ENCODE assay signal across 16 cellular contexts in genomic region chr6:49341869-49342268, GRCh38.
A peak's percentile ranks its signal among the peaks of the same experiment; 100 is the strongest.
DNase-seq lines count a peak whose midpoint lies in the region; ATAC-seq and TF ChIP-seq lines count a peak whose summit lies in the region.
"Had no signal": no experiment of that assay in that cellular context is flagged by ENCODE, and none has a peak within 500 bp of the region (broad histone marks: within the 10 kb centered on the region; RNA-seq: fewer than 3 reads in every experiment).

No MANE protein-coding gene starts in this region.

- H3K27ac Mint-ChIP-seq in H9 (peak overlapping the region; percentile 17 to 99 (median 98); a peak in 6 of 7 replicates), endodermal cell (peak overlapping the region; percentile 59), MCF 10A (ENCODE audit: low read depth, unreplicated experiment) (no peak overlapping the region), nephron progenitor cell (no peak overlapping the region)
- H3K27ac Mint-ChIP-seq: CD4-positive, CD25-positive, alpha-beta regulatory T cell; CD8-positive, alpha-beta memory T cell had no signal

- BruUV-seq in MCF 10A (replicated peaks; lab: Mats Ljungman, UMichigan): no TSS peak

- peak overlapping the region; percentile 17 for H3K4me2 ChIP-seq in H9 (ENCODE audit: insufficient read depth, insufficient read length, low read length)
- no peak overlapping the region for H3K4me2 ChIP-seq in trophoblast cell (ENCODE audit: low read length)

- CTCF ChIA-PET in MCF 10A (lab: Yijun Ruan, JAX): no interaction called here

- H3K27me3 ChIP-seq in H9 (ENCODE audit: insufficient read depth, low read length) (no peaks in the 10 kb centered on the region), HUES6 (ENCODE audit: control insufficient read depth, insufficient read depth, low read length) (no peaks in the 10 kb centered on the region), endodermal cell (ENCODE audit: control insufficient read depth, insufficient read depth, low read length, poor library complexity, severe bottlenecking) (no peaks in the 10 kb centered on the region), trophoblast cell (ENCODE audit: insufficient read depth, low read length) (no peaks in the 10 kb centered on the region)
- H3K27me3 ChIP-seq: BE2C had no signal

- WGBS in H9 (ENCODE audit: extremely low coverage, insufficient read length, low lambda C conversion rate): no CpG with 5 or more reads among the region's 3 CpGs
- WGBS in endodermal cell (ENCODE audit: insufficient coverage in 1 of 2, insufficient read length in 1 of 2), 2 experiments: 76 to 92% methylated on average over 2 to 3 of the region's 3 CpGs
- no CpG with 5 or more reads among the region's 3 CpGs for WGBS in trophoblast cell (ENCODE audit: extremely low coverage, insufficient coverage, insufficient read length)

- no peak overlapping the region for H2AK5ac ChIP-seq in H9 (ENCODE audit: insufficient read length, low read length)
- no peak overlapping the region for H2AK5ac ChIP-seq in trophoblast cell (ENCODE audit: low read length)

- H3K9ac ChIP-seq in H9 (ENCODE audit: extremely low read depth, insufficient read length, low read length) (no peak overlapping the region), HUES6 (ENCODE audit: low read length) (peak overlapping the region; percentile 42), endodermal cell (ENCODE audit: extremely low read depth, low read length, poor library complexity, severe bottlenecking) (no peak overlapping the region), trophoblast cell (ENCODE audit: low read length) (no peak overlapping the region)
- H3K9ac ChIP-seq: GM23248 had no signal

- no peaks in the 10 kb centered on the region for H4K20me1 ChIP-seq in H9 (ENCODE audit: control insufficient read depth, insufficient read depth, insufficient read length)

- no peak for ATAC-seq in GM21717 (IDR thresholded peaks at IDR 0.05; ENCODE audit: unreplicated experiment)
- ATAC-seq: K562 had no signal

- no peaks in the 10 kb centered on the region for H3K36me3 ChIP-seq in HUES6 (ENCODE audit: control insufficient read depth, insufficient read depth, low read length)
- no peaks in the 10 kb centered on the region for H3K36me3 ChIP-seq in endodermal cell (ENCODE audit: control insufficient read depth, insufficient read depth, low read length)
- H3K36me3 ChIP-seq in trophoblast cell (ENCODE audit: control insufficient read depth in 1 of 2, insufficient read depth in 2 of 2, low read length in 2 of 2): no peaks in the 10 kb centered on the region
- H3K36me3 ChIP-seq: BE2C had no signal

- no peaks in the 10 kb centered on the region for H3K27me3 Mint-ChIP-seq in H9 (ENCODE audit: low read depth)
- no peaks in the 10 kb centered on the region for H3K27me3 Mint-ChIP-seq in endodermal cell (ENCODE audit: insufficient read depth)
- H3K27me3 Mint-ChIP-seq in MCF 10A (ENCODE audit: insufficient read depth, unreplicated experiment): no peaks in the 10 kb centered on the region
- no peaks in the 10 kb centered on the region for H3K27me3 Mint-ChIP-seq in nephron progenitor cell (ENCODE audit: low read depth, poor library complexity)
- H3K27me3 Mint-ChIP-seq: CD4-positive, CD25-positive, alpha-beta regulatory T cell; CD8-positive, alpha-beta memory T cell had no signal

- no peaks in the 10 kb centered on the region for H3K23me2 ChIP-seq in H9 (ENCODE audit: insufficient read length, low read depth, low read length, poor library complexity, severe bottlenecking)

- peak overlapping the region; percentile 86 for H2BK5ac ChIP-seq in H9 (ENCODE audit: insufficient read length, low read length)
- H2BK5ac ChIP-seq in trophoblast cell (ENCODE audit: low read depth, low read length, poor library complexity): peak overlapping the region; percentile 31

- no peak overlapping the region for H2AFZ ChIP-seq in H9 (ENCODE audit: low read length)
- no peak overlapping the region for H2AFZ ChIP-seq in trophoblast cell (ENCODE audit: insufficient read depth, low read length, poor library complexity)
- H2AFZ ChIP-seq: GM23248 had no signal

- H4K5ac ChIP-seq in H9 (ENCODE audit: insufficient read length, low read depth, low read length): peak overlapping the region; percentile 24

- H3K4ac ChIP-seq in H9 (ENCODE audit: low read depth, low read length) (no peak overlapping the region), trophoblast cell (ENCODE audit: low read depth, low read length) (no peak overlapping the region)

- DNase-seq in H9 (no peak), endodermal cell (no peak), trophoblast cell (no peak), MCF 10A (ENCODE audit: unreplicated experiment) (no peak), nephron progenitor cell (no peak)
- DNase-seq: ACHN; BE2C; C1 segment of cervical spinal cord; CD4-positive, CD25-positive, alpha-beta regulatory T cell; CD8-positive, alpha-beta memory T cell; COR-L47; GM23248; IMR-90 had no signal

- intact Hi-C loops in MCF 10A (cut with micrococcal nuclease): no loop called here

- H3T11ph ChIP-seq in H9 (ENCODE audit: low read length): no peak overlapping the region

- H3K14ac ChIP-seq in H9 (ENCODE audit: insufficient read depth, low read length) (no peak overlapping the region), trophoblast cell (ENCODE audit: low read length) (peak overlapping the region; percentile 30)

- H2BK20ac ChIP-seq in H9 (ENCODE audit: low read depth, low read length, poor library complexity, severe bottlenecking): no peak overlapping the region

- H2BK12ac ChIP-seq in H9 (ENCODE audit: insufficient read length, low read depth, low read length) (peak overlapping the region; percentile 45), trophoblast cell (ENCODE audit: low read length) (no peak overlapping the region)

- H2BK15ac ChIP-seq in H9 (ENCODE audit: low read depth, low read length): no peak overlapping the region

- H4K12ac ChIP-seq in trophoblast cell (ENCODE audit: low read depth, low read length): no peak overlapping the region

- H3K23ac ChIP-seq in H9 (ENCODE audit: insufficient read length, low read depth, low read length) (no peak overlapping the region), trophoblast cell (ENCODE audit: low read length) (no peak overlapping the region)

- no peaks in the 10 kb centered on the region for H3K79me2 ChIP-seq in H9 (ENCODE audit: insufficient read depth, low read length)
- H3K79me2 ChIP-seq in trophoblast cell (ENCODE audit: control insufficient read depth, insufficient read depth, low read length, poor library complexity): no peaks in the 10 kb centered on the region

- TF ChIP-seq CTCF in H9 (conservative IDR thresholded peaks at IDR 0.05): no peak
- no peak for TF ChIP-seq CTCF in endodermal cell (conservative IDR thresholded peaks at IDR 0.05)
- no peak for TF ChIP-seq CTCF in MCF 10A (IDR thresholded peaks at IDR 0.05; ENCODE audit: unreplicated experiment)
- TF ChIP-seq CTCF in nephron progenitor cell (IDR thresholded peaks at IDR 0.05): no peak

- H3K36me3 Mint-ChIP-seq in H9 (ENCODE audit: insufficient read depth in 1 of 3, low read depth in 3 of 3) (peaks cover 31 to 44% (median 36%) of the 10 kb centered on the region in 3 experiments), endodermal cell (ENCODE audit: low read depth) (no peaks in the 10 kb centered on the region), MCF 10A (ENCODE audit: insufficient read depth, unreplicated experiment) (no peaks in the 10 kb centered on the region), nephron progenitor cell (ENCODE audit: low read depth) (no peaks in the 10 kb centered on the region)
- H3K36me3 Mint-ChIP-seq: CD4-positive, CD25-positive, alpha-beta regulatory T cell; CD8-positive, alpha-beta memory T cell had no signal

- H3K4me1 Mint-ChIP-seq in H9: peaks cover 26% of the 10 kb centered on the region in 2 experiments
- no peaks in the 10 kb centered on the region for H3K4me1 Mint-ChIP-seq in endodermal cell
- H3K4me1 Mint-ChIP-seq in MCF 10A (ENCODE audit: insufficient read depth, unreplicated experiment): no peaks in the 10 kb centered on the region
- peaks cover under 1% of the 10 kb centered on the region for H3K4me1 Mint-ChIP-seq in nephron progenitor cell
- H3K4me1 Mint-ChIP-seq: CD4-positive, CD25-positive, alpha-beta regulatory T cell; CD8-positive, alpha-beta memory T cell had no signal

- peak overlapping the region; percentile 98 for H3K27ac ChIP-seq in H9 (ENCODE audit: insufficient read length, low read depth, low read length)
- H3K27ac ChIP-seq in HUES6 (ENCODE audit: low read depth, low read length): peak overlapping the region; percentile 79
- no peak overlapping the region for H3K27ac ChIP-seq in endodermal cell (ENCODE audit: low read depth, low read length)
- H3K27ac ChIP-seq in trophoblast cell (ENCODE audit: low read depth, low read length): no peak overlapping the region
- H3K27ac ChIP-seq: GM23248 had no signal

- POLR2A ChIA-PET in MCF 10A (lab: Yijun Ruan, JAX): no interaction called here

- H3K18ac ChIP-seq in H9 (ENCODE audit: insufficient read length, low read depth, low read length) (no peak overlapping the region), trophoblast cell (ENCODE audit: low read length) (no peak overlapping the region)

- H3K9me3 Mint-ChIP-seq in H9 (peaks cover 34 to 37% of the 10 kb centered on the region in 2 experiments), endodermal cell (peaks cover 5% of the 10 kb centered on the region), MCF 10A (ENCODE audit: unreplicated experiment) (no peaks in the 10 kb centered on the region), nephron progenitor cell (peaks cover 11% of the 10 kb centered on the region)

- H3K79me1 ChIP-seq in H9 (ENCODE audit: insufficient read depth, low read depth, low read length, poor library complexity, severe bottlenecking): no peaks in the 10 kb centered on the region
- H3K79me1 ChIP-seq in trophoblast cell (ENCODE audit: low read length): no peaks in the 10 kb centered on the region

- H4K8ac ChIP-seq in H9 (replicated peaks; ENCODE audit: insufficient read length, low read depth, low read length) (no peak overlapping the region), trophoblast cell (ENCODE audit: low read depth, low read length) (no peak overlapping the region)

- no peak overlapping the region for H3K4me3 ChIP-seq in HUES6 (ENCODE audit: low read depth, low read length)
- no peak overlapping the region for H3K4me3 ChIP-seq in endodermal cell (ENCODE audit: low read length)
- no peak overlapping the region for H3K4me3 ChIP-seq in trophoblast cell (ENCODE audit: low read depth, low read length)
- H3K4me3 ChIP-seq: GM23248, K562 had no signal

- H3K4me1 ChIP-seq in H9 (ENCODE audit: insufficient read depth, low read length): peaks cover 12% of the 10 kb centered on the region; the same call in 1 of the 2 replicates
- H3K4me1 ChIP-seq in HUES6 (ENCODE audit: control insufficient read depth, insufficient read depth, low read length): peaks cover 19% of the 10 kb centered on the region
- no peaks in the 10 kb centered on the region for H3K4me1 ChIP-seq in endodermal cell (ENCODE audit: control insufficient read depth, insufficient read depth, low read length)
- no peaks in the 10 kb centered on the region for H3K4me1 ChIP-seq in trophoblast cell (ENCODE audit: control insufficient read depth in 1 of 2, insufficient read depth in 2 of 2, low read length in 2 of 2)
- H3K4me1 ChIP-seq: BE2C had no signal

- no peak overlapping the region for H2BK120ac ChIP-seq in H9 (ENCODE audit: low read depth, low read length, poor library complexity, severe bottlenecking)
- H2BK120ac ChIP-seq in trophoblast cell (ENCODE audit: insufficient read depth, low read length, poor library complexity): no peak overlapping the region

- H4K91ac ChIP-seq in H9 (ENCODE audit: insufficient read length, low read depth, low read length) (no peak overlapping the region), trophoblast cell (ENCODE audit: low read depth, low read length) (no peak overlapping the region)

- H3K4me3 Mint-ChIP-seq in H9: peak overlapping the region in 1 of 2 experiments; percentile 14; a peak in 2 of 5 replicates
- H3K4me3 Mint-ChIP-seq in endodermal cell: no peak overlapping the region
- no peak overlapping the region for H3K4me3 Mint-ChIP-seq in MCF 10A (ENCODE audit: unreplicated experiment)
- H3K4me3 Mint-ChIP-seq in nephron progenitor cell: no peak overlapping the region
- H3K4me3 Mint-ChIP-seq: CD4-positive, CD25-positive, alpha-beta regulatory T cell; CD8-positive, alpha-beta memory T cell had no signal

- H3K56ac ChIP-seq in H9 (ENCODE audit: insufficient read length, low read depth, low read length): no peak overlapping the region

- peaks cover 3% of the 10 kb centered on the region for H3K9me3 ChIP-seq in H9 (ENCODE audit: control insufficient read depth, low read depth, low read length)
- H3K9me3 ChIP-seq in HUES6 (ENCODE audit: control insufficient read depth, insufficient read depth, low read depth, low read length): peaks cover 7% of the 10 kb centered on the region; the same call in 1 of the 2 replicates
- peaks cover 5% of the 10 kb centered on the region for H3K9me3 ChIP-seq in endodermal cell (ENCODE audit: control insufficient read depth, low read length)
- no peaks in the 10 kb centered on the region for H3K9me3 ChIP-seq in trophoblast cell (ENCODE audit: insufficient read depth, low read depth, low read length)
- H3K9me3 ChIP-seq: BE2C had no signal

Comparison
In these comparisons a context has a peak if more than half of its experiments do, and no peak if none do; other contexts are left out.
1. H3K27ac ChIP-seq: peak in H9 (single experiment) and HUES6 (single experiment); none in endodermal cell (single experiment) and trophoblast cell (single experiment).
2. H3K27ac Mint-ChIP-seq: peak in H9 (3 of 3) and endodermal cell (single experiment); none in MCF 10A (single experiment) and nephron progenitor cell (single experiment).